23 cellular contexts compared by ENCODE assay signal in genomic region chr4:91837608-91838029, GRCh38.
DNase-seq lines count a peak whose midpoint lies in the region; ATAC-seq, FAIRE-seq and TF ChIP-seq lines count a peak whose summit lies in the region.
"Had no signal": no experiment of that assay in that cellular context is flagged by ENCODE, and none has a peak within 500 bp of the region (broad histone marks: within the 10 kb centered on the region; RNA-seq: fewer than 3 reads in every experiment).

No MANE protein-coding gene starts in this region.

- DNase-seq in ACHN (peak; percentile 71), NCI-H226 (peak; percentile 93), astrocyte (ENCODE audit: low read depth) (peak; percentile 74), hepatocyte (ENCODE audit: low spot score) (peak; percentile 31), putamen (ENCODE audit: low spot score) (no peak), NCI-H2029 treated with DMSO at 0.1 percent for 48 hours (lab: John Stamatoyannopoulos, UW) (no peak), hypothalamus (lab: John Stamatoyannopoulos, UW) (no peak)
- no peak for DNase-seq in activated CD4-positive, alpha-beta T cell treated with anti-CD3 and anti-CD28 coated beads for 36 hours
- DNase-seq: activated CD8-positive, alpha-beta T cell treated with anti-CD3 and anti-CD28 coated beads, Interleukin-2, amount 10 ng/mL, durations not matched to agents 7 days and 5 days; activated T-cell treated with anti-CD3 and anti-CD28 coated beads, Interleukin-2, amount 50 U/mL, for 48 hours; caudate nucleus; DMS153; effector CD8-positive, alpha-beta T cell; GF-D8; NCI-H187; occipital lobe; Right ventricle myocardium superior; stimulated activated CD4-positive, alpha-beta T cell treated with anti-CD3 and anti-CD28 coated beads, Interleukin-2, amount 100 ng/mL, for 24 hours; stimulated activated naive CD8-positive, alpha-beta T cell treated with anti-CD3 and anti-CD28 coated beads, Interleukin-15, amount 100 ng/mL, for 72 hours had no signal

- no peak overlapping the region for H2AFZ ChIP-seq in astrocyte (ENCODE audit: low read depth, low read length)
- no peak overlapping the region for H2AFZ ChIP-seq in hepatocyte

- H3K4me3 ChIP-seq in astrocyte (ENCODE audit: insufficient read depth, low read depth, low read length) (no peak overlapping the region), hepatocyte (no peak overlapping the region)

- H3K27me3 Mint-ChIP-seq in astrocyte (ENCODE audit: low read depth, unreplicated experiment): no peaks in the 10 kb centered on the region
- H3K27me3 Mint-ChIP-seq in activated CD4-positive, alpha-beta T cell treated with anti-CD3 and anti-CD28 coated beads for 36 hours: no peaks in the 10 kb centered on the region
- H3K27me3 Mint-ChIP-seq: activated naive CD8-positive, alpha-beta T cell; stimulated activated naive CD8-positive, alpha-beta T cell treated with anti-CD3 and anti-CD28 coated beads, Interleukin-15, amount 100 ng/mL, for 72 hours had no signal

- no peaks in the 10 kb centered on the region for H3K79me2 ChIP-seq in astrocyte (ENCODE audit: insufficient read depth, low read length)
- no peaks in the 10 kb centered on the region for H3K79me2 ChIP-seq in hepatocyte

- H3K4me3 Mint-ChIP-seq in astrocyte (ENCODE audit: unreplicated experiment): no peak overlapping the region
- H3K4me3 Mint-ChIP-seq in activated CD4-positive, alpha-beta T cell treated with anti-CD3 and anti-CD28 coated beads for 36 hours: no peak overlapping the region
- H3K4me3 Mint-ChIP-seq: activated CD8-positive, alpha-beta T cell treated with anti-CD3 and anti-CD28 coated beads, Interleukin-2, amount 10 ng/mL, durations not matched to agents 7 days and 5 days; activated naive CD8-positive, alpha-beta T cell; stimulated activated naive CD8-positive, alpha-beta T cell treated with anti-CD3 and anti-CD28 coated beads, Interleukin-15, amount 100 ng/mL, for 72 hours; WTC11 had no signal

- peaks cover 13% of the 10 kb centered on the region for H3K4me1 Mint-ChIP-seq in astrocyte (ENCODE audit: low read depth, unreplicated experiment)
- no peaks in the 10 kb centered on the region for H3K4me1 Mint-ChIP-seq in activated CD4-positive, alpha-beta T cell treated with anti-CD3 and anti-CD28 coated beads for 36 hours
- H3K4me1 Mint-ChIP-seq: stimulated activated naive CD8-positive, alpha-beta T cell treated with anti-CD3 and anti-CD28 coated beads, Interleukin-15, amount 100 ng/mL, for 72 hours had no signal

- H3K9me3 ChIP-seq in astrocyte (ENCODE audit: insufficient read depth, low read depth, low read length): peaks cover 11% of the 10 kb centered on the region
- H3K9me3 ChIP-seq in hepatocyte (ENCODE audit: low read depth): no peaks in the 10 kb centered on the region

- H3K4me1 ChIP-seq in astrocyte (ENCODE audit: insufficient read depth, low read length) (no peaks in the 10 kb centered on the region), hepatocyte (ENCODE audit: insufficient read depth) (peaks cover 12% of the 10 kb centered on the region)

- 11% methylated on average over 1 of the region's 1 CpG for WGBS in hepatocyte (ENCODE audit: low lambda C conversion rate, missing lambda C conversion rate)

- POLR2A ChIA-PET in activated CD4-positive, alpha-beta T cell treated with anti-CD3 and anti-CD28 coated beads for 36 hours (lab: Charles Lee): no interaction called here

- FAIRE-seq in astrocyte (lab: Jason Lieb, UNC): no peak
- FAIRE-seq: GM12891 had no signal

- no peak for ATAC-seq in activated CD4-positive, alpha-beta T cell treated with anti-CD3 and anti-CD28 coated beads for 36 hours
- ATAC-seq: activated CD8-positive, alpha-beta T cell treated with anti-CD3 and anti-CD28 coated beads, Interleukin-2, amount 10 ng/mL, durations not matched to agents 7 days and 5 days; stimulated activated naive CD8-positive, alpha-beta T cell treated with anti-CD3 and anti-CD28 coated beads, Interleukin-15, amount 100 ng/mL, for 72 hours; WTC11 had no signal

- TF ChIP-seq CTCF in astrocyte (IDR thresholded peaks at IDR 0.05; ENCODE audit: insufficient read depth, low read depth, low read length): no peak
- TF ChIP-seq CTCF in hepatocyte (IDR thresholded peaks at IDR 0.05; ENCODE audit: poor library complexity): no peak

- in situ Hi-C loops in ACHN (cut with HindIII; ENCODE audit: low pct_ligation_motif_present, low pct_unique_long_range_greater_than_20kb, low sequenced_read_pairs): no loop called here

- intact Hi-C loops in activated CD4-positive, alpha-beta T cell treated with anti-CD3 and anti-CD28 coated beads for 36 hours (cut with DNase I, micrococcal nuclease): no loop called here

- peaks cover 24% of the 10 kb centered on the region for H3K9me3 Mint-ChIP-seq in astrocyte (ENCODE audit: unreplicated experiment)
- H3K9me3 Mint-ChIP-seq in activated CD4-positive, alpha-beta T cell treated with anti-CD3 and anti-CD28 coated beads for 36 hours (ENCODE audit: low read depth): peaks cover 16% of the 10 kb centered on the region

- peak overlapping the region; percentile 70 for H3K27ac Mint-ChIP-seq in astrocyte (ENCODE audit: unreplicated experiment)
- no peak overlapping the region for H3K27ac Mint-ChIP-seq in activated CD4-positive, alpha-beta T cell treated with anti-CD3 and anti-CD28 coated beads for 36 hours
- H3K27ac Mint-ChIP-seq: activated CD8-positive, alpha-beta T cell treated with anti-CD3 and anti-CD28 coated beads, Interleukin-2, amount 10 ng/mL, durations not matched to agents 7 days and 5 days; activated naive CD8-positive, alpha-beta T cell; stimulated activated naive CD8-positive, alpha-beta T cell treated with anti-CD3 and anti-CD28 coated beads, Interleukin-15, amount 100 ng/mL, for 72 hours; WTC11 had no signal

- H3K9me2 ChIP-seq in hepatocyte (replicated peaks; ENCODE audit: insufficient read depth): no peaks in the 10 kb centered on the region

- H3K4me2 ChIP-seq in astrocyte (ENCODE audit: low read length) (no peak overlapping the region), hepatocyte (peak overlapping the region; percentile 10)

- H3K36me3 ChIP-seq in astrocyte (ENCODE audit: insufficient read depth, low read length) (no peaks in the 10 kb centered on the region), hepatocyte (replicated peaks; ENCODE audit: insufficient read depth, low read depth) (no peaks in the 10 kb centered on the region)

- no peak overlapping the region for H3K9ac ChIP-seq in astrocyte (ENCODE audit: low read length)

- peaks cover 4% of the 10 kb centered on the region for H3K36me3 Mint-ChIP-seq in astrocyte (ENCODE audit: low read depth, unreplicated experiment)
- no peaks in the 10 kb centered on the region for H3K36me3 Mint-ChIP-seq in activated CD4-positive, alpha-beta T cell treated with anti-CD3 and anti-CD28 coated beads for 36 hours (ENCODE audit: low read depth)
- H3K36me3 Mint-ChIP-seq: activated naive CD8-positive, alpha-beta T cell had no signal

- CTCF ChIA-PET in activated CD4-positive, alpha-beta T cell treated with anti-CD3 and anti-CD28 coated beads for 36 hours (lab: Charles Lee): no interaction called here

- H3K27ac ChIP-seq in astrocyte (ENCODE audit: low read depth, low read length) (no peak overlapping the region), hepatocyte (peak overlapping the region; percentile 21)
- H3K27ac ChIP-seq: C4-2B had no signal

- H3K27me3 ChIP-seq in astrocyte (ENCODE audit: insufficient read depth, low read length) (no peaks in the 10 kb centered on the region), hepatocyte (no peaks in the 10 kb centered on the region)

- no peaks in the 10 kb centered on the region for H4K20me1 ChIP-seq in astrocyte (ENCODE audit: insufficient read depth, low read length)
- H4K20me1 ChIP-seq in hepatocyte (ENCODE audit: insufficient read depth, poor library complexity, severe bottlenecking): no peaks in the 10 kb centered on the region

Comparison
In these comparisons a context has a peak if more than half of its experiments do, and no peak if none do; other contexts are left out.
1. DNase-seq: peak in ACHN (single experiment), NCI-H226 (single experiment), astrocyte (single experiment) and hepatocyte (single experiment); none in putamen (single experiment), NCI-H2029 treated with DMSO at 0.1 percent for 48 hours (single experiment), activated CD4-positive, alpha-beta T cell treated with anti-CD3 and anti-CD28 coated beads for 36 hours (single experiment) and hypothalamus (0 of 51).